In genomic region chr2:7773362-7773973, GRCh38 we compare ENCODE assay signal across 9 cellular contexts.
DNase-seq lines count a peak whose midpoint lies in the region; ATAC-seq and TF ChIP-seq lines count a peak whose summit lies in the region.
"Had no signal": no experiment of that assay in that cellular context is flagged by ENCODE, and none has a peak within 500 bp of the region (broad histone marks: within the 10 kb centered on the region; RNA-seq: fewer than 3 reads in every experiment).

No MANE protein-coding gene starts in this region.

- POLR2A ChIA-PET in activated CD4-positive, alpha-beta T cell treated with anti-CD3 and anti-CD28 coated beads for 36 hours (lab: Charles Lee): interaction anchor here (0.6 to 1.7 kb wide), 3 partner anchors 13 to 75 kb away, joined by 3 to 9 read pairs (median 3); no protein-coding TSS in a partner anchor

- CTCF ChIA-PET in activated CD4-positive, alpha-beta T cell treated with anti-CD3 and anti-CD28 coated beads for 36 hours (lab: Charles Lee): interaction anchor here (0.6 to 2.5 kb wide), 6 partner anchors 11 to 863 kb away, joined by 3 to 7 read pairs (median 4); no protein-coding TSS in a partner anchor

- H3K4me1 Mint-ChIP-seq in activated CD4-positive, alpha-beta T cell treated with anti-CD3 and anti-CD28 coated beads for 36 hours: peaks cover 28% of the 10 kb centered on the region

- H3K27ac Mint-ChIP-seq in activated CD4-positive, alpha-beta T cell treated with anti-CD3 and anti-CD28 coated beads for 36 hours: peak overlapping the region; percentile 64

- H3K36me3 Mint-ChIP-seq in activated CD4-positive, alpha-beta T cell treated with anti-CD3 and anti-CD28 coated beads for 36 hours (ENCODE audit: low read depth): no peaks in the 10 kb centered on the region

- peaks cover 3% of the 10 kb centered on the region for H3K27me3 Mint-ChIP-seq in activated CD4-positive, alpha-beta T cell treated with anti-CD3 and anti-CD28 coated beads for 36 hours

- H3K36me3 ChIP-seq in kidney epithelial cell (ENCODE audit: control insufficient read depth, insufficient read depth, low read length) (no peaks in the 10 kb centered on the region), gastroesophageal sphincter (no peaks in the 10 kb centered on the region)

- H3K4me1 ChIP-seq in gastroesophageal sphincter: no peaks in the 10 kb centered on the region
- H3K4me1 ChIP-seq: A549 had no signal

- ATAC-seq in activated CD4-positive, alpha-beta T cell treated with anti-CD3 and anti-CD28 coated beads for 36 hours: peak; percentile 76
- ATAC-seq in HG02852 (IDR thresholded peaks at IDR 0.05; ENCODE audit: unreplicated experiment) (peak; percentile 83), gastroesophageal sphincter (no peak)
- ATAC-seq: A549 had no signal

- intact Hi-C loops in activated CD4-positive, alpha-beta T cell treated with anti-CD3 and anti-CD28 coated beads for 36 hours (cut with DNase I, micrococcal nuclease): loop anchor here (1.0 to 10.0 kb wide), 9 partner anchors 15 to 381 kb away; no protein-coding TSS in a partner anchor

- H3K4me3 ChIP-seq in kidney epithelial cell (ENCODE audit: low read depth, low read length) (no peak overlapping the region), gastroesophageal sphincter (no peak overlapping the region)
- H3K4me3 ChIP-seq: A549 had no signal

- TF ChIP-seq CTCF in kidney epithelial cell (IDR thresholded peaks at IDR 0.05; ENCODE audit: insufficient read depth, low read length, poor library complexity, severe bottlenecking) (no peak), gastroesophageal sphincter (IDR thresholded peaks at IDR 0.05) (no peak)

- H3K9me3 Mint-ChIP-seq in activated CD4-positive, alpha-beta T cell treated with anti-CD3 and anti-CD28 coated beads for 36 hours (ENCODE audit: low read depth): no peaks in the 10 kb centered on the region

- peak overlapping the region; percentile 11 for H3K4me3 Mint-ChIP-seq in activated CD4-positive, alpha-beta T cell treated with anti-CD3 and anti-CD28 coated beads for 36 hours

- no peak for TF ChIP-seq EP300 in gastroesophageal sphincter (IDR thresholded peaks at IDR 0.05)

- no peak overlapping the region for H3K27ac ChIP-seq in gastroesophageal sphincter
- H3K27ac ChIP-seq: A549 had no signal

- H3K27me3 ChIP-seq in kidney epithelial cell (ENCODE audit: control insufficient read depth, insufficient read depth, low read length): no peaks in the 10 kb centered on the region
- H3K27me3 ChIP-seq in gastroesophageal sphincter: no peaks in the 10 kb centered on the region

- H3K9me3 ChIP-seq in gastroesophageal sphincter: no peaks in the 10 kb centered on the region
- H3K9me3 ChIP-seq: A549 had no signal

- 59 to 73% methylated on average over 4 to 6 of the region's 10 CpGs for WGBS in gastroesophageal sphincter (ENCODE audit: low coverage in 1 of 2), 2 donors

- peak; percentile 66 for DNase-seq in activated CD4-positive, alpha-beta T cell treated with anti-CD3 and anti-CD28 coated beads for 36 hours
- DNase-seq in activated CD4-positive, alpha-beta T cell treated with anti-CD3 and anti-CD28 coated beads, Interleukin-2, amount 50 U/mL, for 1 hour: no peak
- DNase-seq in RPMI7951 (ENCODE audit: low read depth) (peak; percentile 58), kidney epithelial cell (ENCODE audit: low read depth) (peak; percentile 19), NCI-H2171 treated with DMSO at 0.1 percent for 48 hours (lab: John Stamatoyannopoulos, UW) (no peak), DMS 273 treated with DMSO at 0.1 percent for 48 hours (lab: John Stamatoyannopoulos, UW) (no peak)

- no peak for TF ChIP-seq POLR2A in gastroesophageal sphincter (IDR thresholded peaks at IDR 0.05)

Comparison
In these comparisons a context has a peak if more than half of its experiments do, and no peak if none do; other contexts are left out.
1. DNase-seq: peak in activated CD4-positive, alpha-beta T cell treated with anti-CD3 and anti-CD28 coated beads for 36 hours (single experiment), RPMI7951 (single experiment) and kidney epithelial cell (single experiment); none in activated CD4-positive, alpha-beta T cell treated with anti-CD3 and anti-CD28 coated beads, Interleukin-2, amount 50 U/mL, for 1 hour (single experiment), NCI-H2171 treated with DMSO at 0.1 percent for 48 hours (single experiment) and DMS 273 treated with DMSO at 0.1 percent for 48 hours (single experiment).